Comparison of ENCODE assay signal across 8 cellular contexts in genomic region chr6:30730611-30731435, GRCh38. TPM values are rescaled to one million over a fixed set of nuclear protein-coding genes. Genes with fewer than 3 reads are reported as not detected.
DNase-seq lines count a peak whose midpoint lies in the region; ATAC-seq and TF ChIP-seq lines count a peak whose summit lies in the region.

No MANE protein-coding gene starts in this region.

- H3K4me1 ChIP-seq in NT2/D1 (ENCODE audit: insufficient read depth, insufficient read length) (peaks cover 6% of the 10 kb centered on the region), ovary (ENCODE audit: insufficient read depth) (no peaks in the 10 kb centered on the region), upper lobe of left lung (peaks cover 9 to 17% (median 10%) of the 10 kb centered on the region in 4 donors)

- intact Hi-C loops in ovary (cut with DNase I), result loop anchor here in 3 of 4 donors (10.0 kb wide), 2 partner anchors 144 to 186 kb away; no protein-coding TSS in a partner anchor

- H3K9me3 ChIP-seq in NT2/D1 (ENCODE audit: insufficient read depth, low read length), result no peaks in the 10 kb centered on the region
- H3K9me3 ChIP-seq in ovary, result no peaks in the 10 kb centered on the region
- H3K9me3 ChIP-seq in upper lobe of left lung, result no peaks in the 10 kb centered on the region

- no peak overlapping the region for H3K27ac ChIP-seq in ovary
- H3K27ac ChIP-seq in upper lobe of left lung, result peak overlapping the region in 2 of 4 donors; percentile 35 to 53

- H3K36me3 ChIP-seq in GM06990 (ENCODE audit: control insufficient read depth, insufficient read depth, low read length) (peaks cover 17% of the 10 kb centered on the region), NT2/D1 (ENCODE audit: insufficient read depth, insufficient read length, low read length) (peaks cover 59% of the 10 kb centered on the region), ovary (no peaks in the 10 kb centered on the region), upper lobe of left lung (peaks cover 27 to 98% (median 73%) of the 10 kb centered on the region in 4 donors)

- H3K9ac ChIP-seq in NT2/D1 (ENCODE audit: insufficient read length, low read depth), result peak overlapping the region; percentile 32

- no peak for TF ChIP-seq EP300 in ovary (IDR thresholded peaks at IDR 0.05)
- no peak for TF ChIP-seq EP300 in upper lobe of left lung (IDR thresholded peaks at IDR 0.05)

- H3K27me3 ChIP-seq in GM06990 (replicated peaks; ENCODE audit: control insufficient read depth, insufficient read depth, low read length), result no peaks in the 10 kb centered on the region
- H3K27me3 ChIP-seq in NT2/D1 (ENCODE audit: insufficient read depth, insufficient read length), result no peaks in the 10 kb centered on the region
- H3K27me3 ChIP-seq in ovary, result no peaks in the 10 kb centered on the region
- H3K27me3 ChIP-seq in upper lobe of left lung, result no peaks in the 10 kb centered on the region

- 56 to 61% (median 58%) methylated on average over 30 of the region's 30 CpGs for WGBS in ovary, 3 donors
- WGBS in upper lobe of left lung, 2 donors, result 36 to 71% methylated on average over 16 to 30 of the region's 30 CpGs

- TF ChIP-seq CTCF in GM06990 (IDR thresholded peaks at IDR 0.05; ENCODE audit: insufficient read depth, low read length, poor library complexity, severe bottlenecking), result peak; percentile 88
- peak; percentile 38 for TF ChIP-seq CTCF in fibroblast of pulmonary artery (IDR thresholded peaks at IDR 0.05; ENCODE audit: low read length, missing control alignments)
- peak in 2 of 3 donors; percentile 17 to 35 for TF ChIP-seq CTCF in ovary (IDR thresholded peaks at IDR 0.05)
- TF ChIP-seq CTCF in upper lobe of left lung (IDR thresholded peaks at IDR 0.05), result peak; percentile 49 to 86 (median 74)

- DNase-seq in GM06990 (ENCODE audit: extremely low read depth, insufficient read length) (peak; percentile 87), NT2/D1 (ENCODE audit: low read depth, low spot score) (no peak), activated T-helper 1 cell treated with Interleukin-2 at 50 U/mL for 16 hours (ENCODE audit: low read depth) (peak; percentile 76), fibroblast of pulmonary artery (ENCODE audit: low read depth) (no peak), ovary (peak in 4 of 5 donors; percentile 60 to 72 (median 64)), upper lobe of left lung (peak; percentile 88 to 91), middle frontal gyrus (ENCODE audit: extremely low spot score, low spot score) (no peak)

- no peak for TF ChIP-seq POLR2A in ovary (IDR thresholded peaks at IDR 0.05)
- no peak for TF ChIP-seq POLR2A in upper lobe of left lung (IDR thresholded peaks at IDR 0.05)

- H3K4me3 ChIP-seq in GM06990 (replicated peaks; ENCODE audit: low read depth, low read length) (no peak overlapping the region), NT2/D1 (ENCODE audit: insufficient read length, low read depth) (no peak overlapping the region), fibroblast of pulmonary artery (replicated peaks; ENCODE audit: low read depth, low read length) (no peak overlapping the region), ovary (no peak overlapping the region), upper lobe of left lung (peak overlapping the region in 1 of 4 donors; percentile 23)

- ATAC-seq in HG03521 (IDR thresholded peaks at IDR 0.05; ENCODE audit: unreplicated experiment) (peak; percentile 69), upper lobe of left lung (ENCODE audit: low FRiP score in 2 of 2) (peak; percentile 79 to 88)

RNA-seq across cellular contexts. Expression of gene TUBB, which starts 10.7 kb away (rescaled TPM):
- total RNA-seq in ovary (100 to 1,000 TPM; 242 to 697 (median 630) TPM), upper lobe of left lung (100 to 1,000 TPM in 4 of 6 donors, 10 to 100 TPM in 2; 71.2 to 347 (median 149) TPM)
- polyA plus RNA-seq in ovary, result 100 to 1,000 TPM; 370 to 772 TPM

RNA-seq across cellular contexts. Expression of gene FLOT1, which starts 11.7 kb away (rescaled TPM):
- 100 to 1,000 TPM in 6 of 7 donors, 10 to 100 TPM in 1; 64.1 to 154 (median 116) TPM for total RNA-seq in ovary
- polyA plus RNA-seq in ovary, result 100 to 1,000 TPM; 124 to 180 TPM
- 100 to 1,000 TPM; 133 to 212 (median 143) TPM for total RNA-seq in upper lobe of left lung

RNA-seq across cellular contexts. Expression of gene IER3, which starts 13.5 kb away (rescaled TPM):
- total RNA-seq in ovary, result 100 to 1,000 TPM in 1 of 7 donors, 10 to 100 TPM in 5, 1 to 10 TPM in 1; 9.7 to 221 (median 20.6) TPM
- polyA plus RNA-seq in ovary, result 10 to 100 TPM; 16.1 to 30.6 TPM
- total RNA-seq in upper lobe of left lung, result 10 to 100 TPM in 4 of 6 donors, 1 to 10 TPM in 2; 4.2 to 61.1 (median 19.8) TPM

RNA-seq across cellular contexts. Expression of gene MDC1, which starts 13.7 kb away (rescaled TPM):
- 10 to 100 TPM; 13.1 to 62.5 (median 43.9) TPM for total RNA-seq in ovary
- polyA plus RNA-seq in ovary, result 10 to 100 TPM; 20.1 to 39.0 TPM
- total RNA-seq in upper lobe of left lung, result 10 to 100 TPM; 13.5 to 33.5 (median 24.2) TPM

RNA-seq across cellular contexts. Expression of gene NRM, which starts 40.0 kb away (rescaled TPM):
- 10 to 100 TPM in 5 of 7 donors, 1 to 10 TPM in 2; 3.4 to 23.2 (median 15.3) TPM for total RNA-seq in ovary
- 10 to 100 TPM; 15.3 to 15.4 TPM for polyA plus RNA-seq in ovary
- total RNA-seq in upper lobe of left lung, result 10 to 100 TPM in 1 of 6 donors, 1 to 10 TPM in 5; 3.3 to 13.4 (median 7.2) TPM

Comparison
In these comparisons a context has a peak if more than half of its experiments do, and no peak if none do; other contexts are left out.
1. DNase-seq: peak in GM06990 (single experiment), activated T-helper 1 cell treated with Interleukin-2 at 50 U/mL for 16 hours (single experiment), ovary (4 of 5) and upper lobe of left lung (2 of 2); none in NT2/D1 (single experiment), fibroblast of pulmonary artery (single experiment) and middle frontal gyrus (single experiment).
2. CTCF ChIP-seq: peak in every context shown above with its lines; median percentile 88 in GM06990; 74 in upper lobe of left lung; 38 in fibroblast of pulmonary artery; 26 in ovary.